In genomic region chr22:49934891-49935557, GRCh38 we compare ENCODE assay signal across 8 cellular contexts.
DNase-seq lines count a peak whose midpoint lies in the region.

No MANE protein-coding gene starts in this region.

- peak overlapping the region; percentile 74 for H3K27ac ChIP-seq in angular gyrus (ENCODE audit: low read depth, low read length)

- no peaks in the 10 kb centered on the region for H3K36me3 Mint-ChIP-seq in T-helper 1 cell treated with Interleukin-12 subunit alpha and Interleukin-12 subunit beta and Interleukin-4 antibody, amounts not matched to agents 30 μg/mL and 1 μg/mL, for 36 hours (ENCODE audit: low read depth)

- peak overlapping the region; percentile 82 for H3K27ac Mint-ChIP-seq in T-helper 1 cell treated with Interleukin-12 subunit alpha and Interleukin-12 subunit beta and Interleukin-4 antibody, amounts not matched to agents 30 μg/mL and 1 μg/mL, for 36 hours

- H3K4me1 Mint-ChIP-seq in T-helper 1 cell treated with Interleukin-12 subunit alpha and Interleukin-12 subunit beta and Interleukin-4 antibody, amounts not matched to agents 30 μg/mL and 1 μg/mL, for 36 hours (ENCODE audit: low read depth): peaks cover 21% of the 10 kb centered on the region

- peak overlapping the region; percentile 8 for H3K4me3 ChIP-seq in iPS-11a (ENCODE audit: low read depth, low read length)

- peak overlapping the region; percentile 65 for H3K4me3 Mint-ChIP-seq in T-helper 1 cell treated with Interleukin-12 subunit alpha and Interleukin-12 subunit beta and Interleukin-4 antibody, amounts not matched to agents 30 μg/mL and 1 μg/mL, for 36 hours

- no peaks in the 10 kb centered on the region for H3K27me3 Mint-ChIP-seq in T-helper 1 cell treated with Interleukin-12 subunit alpha and Interleukin-12 subunit beta and Interleukin-4 antibody, amounts not matched to agents 30 μg/mL and 1 μg/mL, for 36 hours (ENCODE audit: low read depth)

- peak; percentile 18 for DNase-seq in NCI-H510A treated with DMSO at 0.1 percent for 48 hours (lab: John Stamatoyannopoulos, UW)
- DNase-seq in NCI-H510A (lab: John Stamatoyannopoulos, UW): no peak
- peak; percentile 95 for DNase-seq in stimulated activated CD4-positive, alpha-beta T cell treated with anti-CD3 and anti-CD28 coated beads, Interleukin-15, amount 100 ng/mL, for 24 hours
- DNase-seq in 8988T: no peak
- no peak for DNase-seq in DMS79 treated with DMSO at 0.1 percent for 48 hours (lab: John Stamatoyannopoulos, UW)

- H3K9me3 Mint-ChIP-seq in T-helper 1 cell treated with Interleukin-12 subunit alpha and Interleukin-12 subunit beta and Interleukin-4 antibody, amounts not matched to agents 30 μg/mL and 1 μg/mL, for 36 hours: no peaks in the 10 kb centered on the region

Comparison
In these comparisons a context has a peak if more than half of its experiments do, and no peak if none do; other contexts are left out.
1. DNase-seq: peak in NCI-H510A treated with DMSO at 0.1 percent for 48 hours (single experiment) and stimulated activated CD4-positive, alpha-beta T cell treated with anti-CD3 and anti-CD28 coated beads, Interleukin-15, amount 100 ng/mL, for 24 hours (single experiment); none in NCI-H510A (single experiment), 8988T (single experiment) and DMS79 treated with DMSO at 0.1 percent for 48 hours (single experiment).